In genomic region chr18:26971327-26971918, GRCh38 we compare ENCODE assay signal across 16 cellular contexts.
DNase-seq lines count a peak whose midpoint lies in the region; ATAC-seq, FAIRE-seq and TF ChIP-seq lines count a peak whose summit lies in the region.
"Had no signal": no experiment of that assay in that cellular context is flagged by ENCODE, and none has a peak within 500 bp of the region (broad histone marks: within the 10 kb centered on the region; RNA-seq: fewer than 3 reads in every experiment).

No MANE protein-coding gene starts in this region.

- no peaks in the 10 kb centered on the region for H3K27me3 Mint-ChIP-seq in WTC11 (ENCODE audit: low read depth)

- no peak overlapping the region for H3K4me3 ChIP-seq in fibroblast of mammary gland (ENCODE audit: control insufficient read depth, low read depth, low read length)
- H3K4me3 ChIP-seq: BLaER1 treated with 17β-estradiol and CSF1 and Interleukin-3, amounts not matched to agents 10 nM and 100 nM; SJSA1 had no signal

- H3K4me1 Mint-ChIP-seq in WTC11, result peaks cover 12% of the 10 kb centered on the region

- no peak for TF ChIP-seq POLR2A in GM12892 (IDR thresholded peaks at IDR 0.05; ENCODE audit: low read depth, low read length)

- DNase-seq in NCI-H748 (lab: John Stamatoyannopoulos, UW; ENCODE audit: unreplicated experiment) (peak; percentile 7), NCI-H748 treated with DMSO at 0.1 percent for 48 hours (lab: John Stamatoyannopoulos, UW) (no peak), WTC11 (ENCODE audit: low spot score) (no peak), fibroblast of mammary gland (ENCODE audit: low read depth) (peak; percentile 8), LoVo (ENCODE audit: low spot score) (no peak), GM12892 (ENCODE audit: insufficient read length) (no peak)
- DNase-seq: DMS153; NCI-H1105 treated with DMSO at 0.1 percent for 48 hours; NCI-H187; NK-92 treated with Interleukin-12 subunit alpha and Interleukin-12 subunit beta, amount 100 ng/mL, for 24 hours; OCI-M1 had no signal

- POLR2A ChIA-PET in WTC11 (lab: Charles Lee), result no interaction called here

- ATAC-seq in WTC11 (peak; percentile 58; the same call in 1 of the 2 replicates), GM21360 (IDR thresholded peaks at IDR 0.05; ENCODE audit: unreplicated experiment) (no peak), HG02678 (IDR thresholded peaks at IDR 0.05; ENCODE audit: unreplicated experiment) (no peak)
- ATAC-seq: HCT116 had no signal

- no peak overlapping the region for H3K4me3 Mint-ChIP-seq in WTC11

- peaks cover 5% of the 10 kb centered on the region; the same call in 1 of the 2 replicates for H3K36me3 Mint-ChIP-seq in WTC11

- no peaks in the 10 kb centered on the region for H3K9me3 Mint-ChIP-seq in WTC11

- TF ChIP-seq CTCF in WTC11 (IDR thresholded peaks at IDR 0.05) (no peak), fibroblast of mammary gland (conservative IDR thresholded peaks at IDR 0.05; ENCODE audit: control insufficient read depth, insufficient read depth, low read depth, low read length) (no peak)

- H3K27ac Mint-ChIP-seq in WTC11, result no peak overlapping the region

- no peak for FAIRE-seq in GM12892 (lab: Jason Lieb, UNC)

- CTCF ChIA-PET in WTC11 (lab: Charles Lee), result interaction anchor here (0.7 kb wide), 1 partner anchor 470 kb away, joined by 3 read pairs; no protein-coding TSS in a partner anchor

TF ChIP-seq in WTC11, 78 proteins besides CTCF, POLR2A, EP300 and RAD21:
- TF ChIP-seq RELA (CRISPR knock-in tag; IDR thresholded peaks at IDR 0.05; ENCODE audit: borderline replicate concordance) (no peak), ZMAT4 (CRISPR knock-in tag; IDR thresholded peaks at IDR 0.05) (no peak), CREM (CRISPR knock-in tag; IDR thresholded peaks at IDR 0.05) (no peak), SMAD3 (CRISPR knock-in tag; IDR thresholded peaks at IDR 0.05; ENCODE audit: borderline replicate concordance) (no peak), ZNF281 (CRISPR knock-in tag; IDR thresholded peaks at IDR 0.05) (no peak), TEAD4 (CRISPR knock-in tag; IDR thresholded peaks at IDR 0.05) (no peak), ZSCAN18 (CRISPR knock-in tag; IDR thresholded peaks at IDR 0.05) (no peak), MAX (CRISPR knock-in tag; IDR thresholded peaks at IDR 0.05) (no peak)

Comparison
In these comparisons a context has a peak if more than half of its experiments do, and no peak if none do; other contexts are left out.
1. DNase-seq: peak in NCI-H748 (single experiment) and fibroblast of mammary gland (single experiment); none in NCI-H748 treated with DMSO at 0.1 percent for 48 hours (single experiment), WTC11 (single experiment), LoVo (single experiment) and GM12892 (single experiment).